Comparison of ENCODE assay signal across 1 cellular context in genomic region chr15:89785064-89785770, GRCh38.
A peak's percentile ranks its signal among the peaks of the same experiment; 100 is the strongest.
TF ChIP-seq lines count a peak whose summit lies in the region.

No MANE protein-coding gene starts in this region.

TF ChIP-seq in HepG2, 621 proteins besides CTCF, POLR2A, EP300 and RAD21 (continued from another document and continues in another):
- TF ChIP-seq CEBPG (CRISPR knock-in tag; IDR thresholded peaks at IDR 0.05) (peak; percentile 81), HNF1A (IDR thresholded peaks at IDR 0.05; ENCODE audit: low read depth) (no peak), HNF1A (CRISPR knock-in tag; IDR thresholded peaks at IDR 0.05; ENCODE audit: borderline replicate concordance) (peak; percentile 20; the same call in 1 of the 2 replicates), HOMEZ (CRISPR knock-in tag; IDR thresholded peaks at IDR 0.05; ENCODE audit: low read depth) (0 out of 2 replicates have a peak, but pooled peaks have one; percentile 29), ZNF574 (CRISPR knock-in tag; IDR thresholded peaks at IDR 0.05) (0 out of 2 replicates have a peak, but pooled peaks have one; percentile 10), ATF1 (CRISPR knock-in tag; IDR thresholded peaks at IDR 0.05) (no peak), SAP130 (CRISPR knock-in tag; IDR thresholded peaks at IDR 0.05; ENCODE audit: low read depth) (peak; percentile 29; the same call in 1 of the 2 replicates), NCOR1 (IDR thresholded peaks at IDR 0.05; ENCODE audit: borderline replicate concordance, low read length) (peak; percentile 67; the same call in 1 of the 2 replicates), SKIL (CRISPR knock-in tag; IDR thresholded peaks at IDR 0.05; ENCODE audit: borderline replicate concordance) (no peak), FOXA1 (IDR thresholded peaks at IDR 0.05) (no peak), FOXA1 (CRISPR knock-in tag; IDR thresholded peaks at IDR 0.05) (peak; percentile 72), ZNF510 (CRISPR knock-in tag; IDR thresholded peaks at IDR 0.05; ENCODE audit: low read depth) (no peak), HNRNPLL (IDR thresholded peaks at IDR 0.05; ENCODE audit: low read depth, low read length, poor library complexity, severe bottlenecking) (no peak), ZNF747 (CRISPR knock-in tag; IDR thresholded peaks at IDR 0.05; ENCODE audit: borderline replicate concordance) (no peak), RFX5 (IDR thresholded peaks at IDR 0.05; ENCODE audit: low read depth, low read length) (no peak), ZFP82 (CRISPR knock-in tag; IDR thresholded peaks at IDR 0.05; ENCODE audit: borderline replicate concordance) (no peak), JUNB (CRISPR knock-in tag; IDR thresholded peaks at IDR 0.05; ENCODE audit: borderline replicate concordance) (no peak), KMT2A (CRISPR knock-in tag; IDR thresholded peaks at IDR 0.05) (no peak), RARA (CRISPR knock-in tag; IDR thresholded peaks at IDR 0.05) (0 out of 2 replicates have a peak, but pooled peaks have one; percentile 18), ZNF800 (CRISPR knock-in tag; IDR thresholded peaks at IDR 0.05) (no peak), MXI1 (IDR thresholded peaks at IDR 0.05; ENCODE audit: borderline replicate concordance, low read depth, low read length) (no peak), ZNF687 (CRISPR knock-in tag; IDR thresholded peaks at IDR 0.05) (peak; percentile 28), HNF4A (CRISPR knock-in tag; IDR thresholded peaks at IDR 0.05) (peak; percentile 94), PHF5A (CRISPR knock-in tag; IDR thresholded peaks at IDR 0.05; ENCODE audit: low read depth, unreplicated experiment) (no peak), TERF1 (CRISPR knock-in tag; IDR thresholded peaks at IDR 0.05) (no peak), SRY (CRISPR knock-in tag; IDR thresholded peaks at IDR 0.05) (no peak), TEAD3 (CRISPR knock-in tag; optimal IDR thresholded peaks at IDR 0.05; ENCODE audit: borderline replicate concordance) (peak; percentile 68), ZFX (CRISPR knock-in tag; IDR thresholded peaks at IDR 0.05; ENCODE audit: low read depth) (peak; percentile 48; the same call in 1 of the 2 replicates), PCBP2 (optimal IDR thresholded peaks at IDR 0.05; ENCODE audit: low read depth, low read length, poor library complexity, severe bottlenecking) (no peak), ZNF230 (CRISPR knock-in tag; IDR thresholded peaks at IDR 0.05) (no peak), CREBL2 (CRISPR knock-in tag; IDR thresholded peaks at IDR 0.05; ENCODE audit: borderline replicate concordance) (no peak), SOX5 (CRISPR knock-in tag; IDR thresholded peaks at IDR 0.05; ENCODE audit: borderline replicate concordance) (peak; percentile 53; the same call in 1 of the 2 replicates), ELF3 (CRISPR knock-in tag; IDR thresholded peaks at IDR 0.05) (peak; percentile 45; the same call in 1 of the 2 replicates), ZNF124 (CRISPR knock-in tag; IDR thresholded peaks at IDR 0.05) (0 out of 2 replicates have a peak, but pooled peaks have one; percentile 38), SP5 (CRISPR knock-in tag; IDR thresholded peaks at IDR 0.05; ENCODE audit: borderline replicate concordance, low read depth) (no peak)
